Comparison of ENCODE assay signal across 8 cellular contexts in the genomic region with DNA sequence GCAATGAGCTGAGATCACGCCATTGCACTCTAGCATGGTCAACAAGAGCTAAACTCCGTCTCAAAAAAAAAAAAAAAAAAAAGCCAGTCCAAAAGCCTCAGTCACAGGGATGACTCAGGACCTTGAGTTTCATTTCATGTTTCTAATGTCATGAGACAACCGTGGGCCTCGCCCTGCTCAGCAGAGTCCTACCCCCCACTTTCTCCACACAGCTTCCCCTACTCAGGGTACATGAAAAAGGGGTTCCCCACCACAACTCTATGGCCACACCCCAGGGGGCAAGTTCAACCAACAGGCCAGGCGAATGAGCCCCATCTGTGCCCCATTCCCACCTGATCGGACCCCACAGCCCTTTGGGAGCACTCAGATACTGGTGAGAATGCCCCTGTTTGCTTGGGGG. TPM values are rescaled to one million over a fixed set of nuclear protein-coding genes. Genes with fewer than 3 reads are reported as not detected.
DNase-seq lines count a peak whose midpoint lies in the region; ATAC-seq and TF ChIP-seq lines count a peak whose summit lies in the region.

No MANE protein-coding gene starts in this region.

- peak; percentile 87 for ATAC-seq in HG02759 (IDR thresholded peaks at IDR 0.05; ENCODE audit: unreplicated experiment)
- peak; percentile 99 for ATAC-seq in memory B cell (ENCODE audit: low read depth)
- no peak for ATAC-seq in T-cell (replicated peaks in 1 of 4)

- intact Hi-C loops in activated CD4-positive, alpha-beta T cell treated with anti-CD3 and anti-CD28 coated beads, Interleukin-2, amount 10 ng/mL, durations not matched to agents 24 days and 14 days (cut with micrococcal nuclease): loop anchor here (2.0 kb wide), 2 partner anchors 25 to 37 kb away; a partner anchor contains a TSS
- intact Hi-C loops in OCI-LY7 (cut with micrococcal nuclease; ENCODE audit: unreplicated experiment): no loop called here

- peak; percentile 79 for DNase-seq in activated CD4-positive, alpha-beta T cell treated with anti-CD3 and anti-CD28 coated beads, Interleukin-2, amount 10 ng/mL, durations not matched to agents 24 days and 14 days
- no peak for DNase-seq in activated CD4-positive, alpha-beta T cell treated with anti-CD3 and anti-CD28 coated beads, Interleukin-2, amount 50 U/mL, for 4 hours
- DNase-seq in OCI-LY7 (ENCODE audit: low spot score): peak; percentile 30
- peak; percentile 35 to 52 for DNase-seq in memory B cell (ENCODE audit: low spot score in 2 of 2)
- no peak for DNase-seq in NCI-H146 treated with DMSO at 0.1 percent for 48 hours (lab: John Stamatoyannopoulos, UW; ENCODE audit: unreplicated experiment)
- no peak for DNase-seq in T-cell
- no peak for DNase-seq in cerebellum (ENCODE audit: low spot score)

- H3K27ac Mint-ChIP-seq in activated CD4-positive, alpha-beta T cell treated with anti-CD3 and anti-CD28 coated beads, Interleukin-2, amount 10 ng/mL, durations not matched to agents 24 days and 14 days: peak overlapping the region; percentile 87
- H3K27ac Mint-ChIP-seq in memory B cell: peak overlapping the region; percentile 89
- no peak overlapping the region for H3K27ac Mint-ChIP-seq in T-cell

- H3K9me3 ChIP-seq in OCI-LY7 (ENCODE audit: low read length): no peaks in the 10 kb centered on the region

- H3K27ac ChIP-seq in OCI-LY7 (ENCODE audit: low read depth, low read length, poor library complexity, severe bottlenecking): no peak overlapping the region

- TF ChIP-seq CTCF in OCI-LY7 (conservative IDR thresholded peaks at IDR 0.05; ENCODE audit: low read length): no peak

- H3K4me3 ChIP-seq in OCI-LY7 (ENCODE audit: low read depth, low read length, poor library complexity, severe bottlenecking): no peak overlapping the region

- peaks cover 24% of the 10 kb centered on the region for H3K4me1 Mint-ChIP-seq in activated CD4-positive, alpha-beta T cell treated with anti-CD3 and anti-CD28 coated beads, Interleukin-2, amount 10 ng/mL, durations not matched to agents 24 days and 14 days
- peaks cover 15% of the 10 kb centered on the region for H3K4me1 Mint-ChIP-seq in memory B cell
- H3K4me1 Mint-ChIP-seq in T-cell: peaks cover 0 to 3% (median 0%) of the 10 kb centered on the region in 3 donors

- H3K4me1 ChIP-seq in OCI-LY7 (ENCODE audit: insufficient read depth, low read length, poor library complexity, severe bottlenecking): peaks cover 5% of the 10 kb centered on the region

- POLR2A ChIA-PET in OCI-LY7 (lab: Charles Lee) (interaction anchor here (1.1 kb wide), 1 partner anchor 15 kb away, joined by 5 read pairs; no protein-coding TSS in a partner anchor), T-cell (lab: Charles Lee) (no interaction called here)

- 0 out of 2 replicates have a peak overlapping the region, but pooled peaks have one; percentile 47 for H2AFZ ChIP-seq in OCI-LY7 (ENCODE audit: low read length)

- no peaks in the 10 kb centered on the region for H3K36me3 Mint-ChIP-seq in activated CD4-positive, alpha-beta T cell treated with anti-CD3 and anti-CD28 coated beads, Interleukin-2, amount 10 ng/mL, durations not matched to agents 24 days and 14 days (ENCODE audit: low read depth)
- H3K36me3 Mint-ChIP-seq in memory B cell: no peaks in the 10 kb centered on the region
- no peaks in the 10 kb centered on the region for H3K36me3 Mint-ChIP-seq in T-cell

- no peak overlapping the region for H3K4me3 Mint-ChIP-seq in activated CD4-positive, alpha-beta T cell treated with anti-CD3 and anti-CD28 coated beads, Interleukin-2, amount 10 ng/mL, durations not matched to agents 24 days and 14 days
- H3K4me3 Mint-ChIP-seq in memory B cell (peak overlapping the region; percentile 22), T-cell (no peak overlapping the region)

- no peaks in the 10 kb centered on the region for H3K9me2 ChIP-seq in OCI-LY7 (ENCODE audit: insufficient read depth, low read length)

- H3K4me2 ChIP-seq in OCI-LY7 (ENCODE audit: low read length): no peak overlapping the region

- no TSS peak for BruUV-seq in OCI-LY7 (replicated peaks; lab: Mats Ljungman, UMichigan)

- CTCF ChIA-PET in OCI-LY7 (lab: Charles Lee; ENCODE audit: unreplicated experiment) (interaction anchor here (0.5 kb wide), 1 partner anchor 245 kb away, joined by 7 read pairs; no protein-coding TSS in a partner anchor), T-cell (lab: Charles Lee) (interaction anchor here in 1 of 2 donors (0.6 kb wide), 1 partner anchor 1945 kb away, joined by 3 read pairs; no protein-coding TSS in a partner anchor)

- H4K20me1 ChIP-seq in OCI-LY7 (ENCODE audit: insufficient read depth, low read length): no peaks in the 10 kb centered on the region

- H3K9me3 Mint-ChIP-seq in activated CD4-positive, alpha-beta T cell treated with anti-CD3 and anti-CD28 coated beads, Interleukin-2, amount 10 ng/mL, durations not matched to agents 24 days and 14 days: no peaks in the 10 kb centered on the region
- H3K9me3 Mint-ChIP-seq in memory B cell (no peaks in the 10 kb centered on the region), T-cell (no peaks in the 10 kb centered on the region)

- no peaks in the 10 kb centered on the region for H3K79me2 ChIP-seq in OCI-LY7 (ENCODE audit: insufficient read depth, low read depth, low read length)

- H3K27me3 Mint-ChIP-seq in activated CD4-positive, alpha-beta T cell treated with anti-CD3 and anti-CD28 coated beads, Interleukin-2, amount 10 ng/mL, durations not matched to agents 24 days and 14 days: peaks cover 2% of the 10 kb centered on the region
- H3K27me3 Mint-ChIP-seq in memory B cell (no peaks in the 10 kb centered on the region), T-cell (no peaks in the 10 kb centered on the region)

- no peaks in the 10 kb centered on the region for H3K36me3 ChIP-seq in OCI-LY7 (ENCODE audit: insufficient read depth, low read length)

RNA-seq across cellular contexts. Expression of a gene that starts 24.3 kb away (rescaled TPM):
- total RNA-seq in activated CD4-positive, alpha-beta T cell treated with anti-CD3 and anti-CD28 coated beads, Interleukin-2, amount 10 ng/mL, durations not matched to agents 24 days and 14 days: 2.8 and 3.4 TPM in 2 replicates
- 16.5 and 19.6 TPM in 2 replicates for total RNA-seq in OCI-LY7 (2014; rRNA removed; shearing (Covaris generic))
- total RNA-seq in OCI-LY7 (2022) (42.8 and 49.5 TPM in 2 replicates), T-cell (100 to 1,000 TPM in 3 of 5 donors, 10 to 100 TPM in 2; 88.0 to 146 (median 117) TPM), cerebellum (8.0 TPM)

Comparison
In these comparisons a context has a peak if more than half of its experiments do, and no peak if none do; other contexts are left out.
1. DNase-seq: peak in activated CD4-positive, alpha-beta T cell treated with anti-CD3 and anti-CD28 coated beads, Interleukin-2, amount 10 ng/mL, durations not matched to agents 24 days and 14 days (single experiment), OCI-LY7 (single experiment) and memory B cell (2 of 2); none in activated CD4-positive, alpha-beta T cell treated with anti-CD3 and anti-CD28 coated beads, Interleukin-2, amount 50 U/mL, for 4 hours (0 of 2), NCI-H146 treated with DMSO at 0.1 percent for 48 hours (single experiment), T-cell (0 of 34) and cerebellum (single experiment).
2. H3K27ac Mint-ChIP-seq: peak in activated CD4-positive, alpha-beta T cell treated with anti-CD3 and anti-CD28 coated beads, Interleukin-2, amount 10 ng/mL, durations not matched to agents 24 days and 14 days (single experiment) and memory B cell (single experiment); none in T-cell (0 of 2).
3. ATAC-seq: peak in HG02759 (single experiment) and memory B cell (single experiment); none in T-cell (0 of 4).